In genomic region chr7:37323912-37324430, GRCh38 we compare ENCODE assay signal across 20 cellular contexts.
DNase-seq lines count a peak whose midpoint lies in the region; ATAC-seq and TF ChIP-seq lines count a peak whose summit lies in the region.
"Had no signal": no experiment of that assay in that cellular context is flagged by ENCODE, and none has a peak within 500 bp of the region (broad histone marks: within the 10 kb centered on the region; RNA-seq: fewer than 3 reads in every experiment).

No MANE protein-coding gene starts in this region.

- H3K27me3 Mint-ChIP-seq in activated T-cell treated with anti-CD3 and anti-CD28 coated beads, Interleukin-2, amount 50 U/mL, for 24 hours: no peaks in the 10 kb centered on the region
- no peaks in the 10 kb centered on the region for H3K27me3 Mint-ChIP-seq in progenitor cell of endocrine pancreas
- H3K27me3 Mint-ChIP-seq: CD4-positive, CD25-positive, alpha-beta regulatory T cell had no signal

- no peaks in the 10 kb centered on the region for H3K9me3 Mint-ChIP-seq in activated T-cell treated with anti-CD3 and anti-CD28 coated beads, Interleukin-2, amount 50 U/mL, for 24 hours
- no peaks in the 10 kb centered on the region for H3K9me3 Mint-ChIP-seq in progenitor cell of endocrine pancreas (ENCODE audit: low read depth)
- H3K9me3 Mint-ChIP-seq: CD4-positive, CD25-positive, alpha-beta regulatory T cell; H9 had no signal

- DNase-seq in activated T-cell treated with anti-CD3 and anti-CD28 coated beads, Interleukin-2, amount 50 U/mL, for 24 hours: no peak
- DNase-seq in activated T-cell treated with anti-CD3 and anti-CD28 coated beads for 4 hours (no peak), NCI-H2171 treated with DMSO at 0.1 percent for 48 hours (lab: John Stamatoyannopoulos, UW) (peak; percentile 79), cerebellar cortex (ENCODE audit: low spot score) (peak; percentile 93), progenitor cell of endocrine pancreas (ENCODE audit: low spot score, unreplicated experiment) (no peak), head of caudate nucleus (no peak)
- DNase-seq: Caco-2; CD4-positive, CD25-positive, alpha-beta regulatory T cell; DMS153; GM23248; H9; HFFc6; MG63; NCI-H1417 treated with DMSO at 0.1 percent for 48 hours; NCI-H187; NCI-H2107; NCI-H226; NCI-H510A treated with DMSO at 0.1 percent for 48 hours had no signal

- intact Hi-C loops in head of caudate nucleus (cut with DNase I): loop anchor here (2.0 kb wide), 1 partner anchor 57 kb away; no protein-coding TSS in a partner anchor

- H3K4me1 Mint-ChIP-seq in activated T-cell treated with anti-CD3 and anti-CD28 coated beads, Interleukin-2, amount 50 U/mL, for 24 hours (ENCODE audit: low read depth): peaks cover 27% of the 10 kb centered on the region
- H3K4me1 Mint-ChIP-seq in progenitor cell of endocrine pancreas (ENCODE audit: low read depth): peaks cover 5% of the 10 kb centered on the region

- no peak for TF ChIP-seq CTCF in progenitor cell of endocrine pancreas (IDR thresholded peaks at IDR 0.05; ENCODE audit: unreplicated experiment)

- H3K4me3 Mint-ChIP-seq in activated T-cell treated with anti-CD3 and anti-CD28 coated beads, Interleukin-2, amount 50 U/mL, for 24 hours: no peak overlapping the region
- H3K4me3 Mint-ChIP-seq in progenitor cell of endocrine pancreas (ENCODE audit: low read depth): no peak overlapping the region
- H3K4me3 Mint-ChIP-seq: CD4-positive, CD25-positive, alpha-beta regulatory T cell; H9; HFFc6 had no signal

- H3K27ac Mint-ChIP-seq in activated T-cell treated with anti-CD3 and anti-CD28 coated beads, Interleukin-2, amount 50 U/mL, for 24 hours: peak overlapping the region; percentile 24
- peak overlapping the region; percentile 34 for H3K27ac Mint-ChIP-seq in progenitor cell of endocrine pancreas
- H3K27ac Mint-ChIP-seq: HFFc6 had no signal

- H3K36me3 Mint-ChIP-seq in activated T-cell treated with anti-CD3 and anti-CD28 coated beads, Interleukin-2, amount 50 U/mL, for 24 hours (ENCODE audit: low read depth): peaks cover 60% of the 10 kb centered on the region
- peaks cover 7% of the 10 kb centered on the region for H3K36me3 Mint-ChIP-seq in progenitor cell of endocrine pancreas (ENCODE audit: insufficient read depth)

- no peak for ATAC-seq in HG02763 (IDR thresholded peaks at IDR 0.05; ENCODE audit: unreplicated experiment)
- ATAC-seq: Panc1 had no signal

Comparison
In these comparisons a context has a peak if more than half of its experiments do, and no peak if none do; other contexts are left out.
1. DNase-seq: peak in NCI-H2171 treated with DMSO at 0.1 percent for 48 hours (single experiment) and cerebellar cortex (single experiment); none in activated T-cell treated with anti-CD3 and anti-CD28 coated beads, Interleukin-2, amount 50 U/mL, for 24 hours (single experiment), activated T-cell treated with anti-CD3 and anti-CD28 coated beads for 4 hours (single experiment), progenitor cell of endocrine pancreas (single experiment) and head of caudate nucleus (0 of 42).